8 cellular contexts compared by ENCODE assay signal in genomic region chr5:82165740-82166530, GRCh38.
A peak's percentile ranks its signal among the peaks of the same experiment; 100 is the strongest.
DNase-seq lines count a peak whose midpoint lies in the region; ATAC-seq and TF ChIP-seq lines count a peak whose summit lies in the region.

No MANE protein-coding gene starts in this region.

- H3K4me1 Mint-ChIP-seq in activated T-cell treated with anti-CD3 and anti-CD28 coated beads, Interleukin-2, amount 50 U/mL, for 72 hours (ENCODE audit: low read depth) = peaks cover 20% of the 10 kb centered on the region

- no peaks in the 10 kb centered on the region for H3F3A ChIP-seq in neural cell (ENCODE audit: insufficient read depth, low read length, poor library complexity, severe bottlenecking)

- H3K36me3 Mint-ChIP-seq in activated T-cell treated with anti-CD3 and anti-CD28 coated beads, Interleukin-2, amount 50 U/mL, for 72 hours (ENCODE audit: insufficient read depth in 2 of 2) = no peaks in the 10 kb centered on the region

- H3K4me3 ChIP-seq in foreskin fibroblast (ENCODE audit: low read depth in 1 of 2, low read length in 2 of 2) (no peak overlapping the region), neural cell (ENCODE audit: low read length) (no peak overlapping the region)

- H3K4me2 ChIP-seq in neural cell (ENCODE audit: low read length) = no peak overlapping the region

- no peaks in the 10 kb centered on the region for H3K36me3 ChIP-seq in neural cell (ENCODE audit: insufficient read depth, low read length)

- H3K9me3 ChIP-seq in neural cell (ENCODE audit: low read length) = no peaks in the 10 kb centered on the region

- no peaks in the 10 kb centered on the region for H3K79me2 ChIP-seq in neural cell (replicated peaks; ENCODE audit: insufficient read depth, low read length)

- H3K27me3 ChIP-seq in neural cell (ENCODE audit: insufficient read depth, low read depth, low read length) = no peaks in the 10 kb centered on the region

- no peak overlapping the region for H3K4me3 Mint-ChIP-seq in activated T-cell treated with anti-CD3 and anti-CD28 coated beads, Interleukin-2, amount 50 U/mL, for 72 hours

- H3K9me3 Mint-ChIP-seq in activated T-cell treated with anti-CD3 and anti-CD28 coated beads, Interleukin-2, amount 50 U/mL, for 72 hours = no peaks in the 10 kb centered on the region

- H2AFZ ChIP-seq in neural cell (ENCODE audit: low read depth, low read length) = no peak overlapping the region

- peak overlapping the region; percentile 67 for H3K27ac ChIP-seq in neural cell (ENCODE audit: low read length)

- ATAC-seq in GM21367 (IDR thresholded peaks at IDR 0.05; ENCODE audit: unreplicated experiment) (peak; percentile 90), HG03571 (IDR thresholded peaks at IDR 0.05; ENCODE audit: unreplicated experiment) (peak; percentile 83)
- ATAC-seq in activated T-cell treated with anti-CD3 and anti-CD28 coated beads, Interleukin-2, amount 50 U/mL, for 72 hours (replicated peaks in 1 of 2) = peak; percentile 84 to 87

- H3K27me3 Mint-ChIP-seq in activated T-cell treated with anti-CD3 and anti-CD28 coated beads, Interleukin-2, amount 50 U/mL, for 72 hours (ENCODE audit: low read depth) = no peaks in the 10 kb centered on the region

- H3K9me2 ChIP-seq in neural cell (ENCODE audit: insufficient read depth, low read length) = no peaks in the 10 kb centered on the region

- DNase-seq in EH (ENCODE audit: low read depth) (peak; percentile 89), NCI-H748 (lab: John Stamatoyannopoulos, UW; ENCODE audit: unreplicated experiment) (peak; percentile 89), foreskin fibroblast (peak; percentile 92 to 95)
- DNase-seq in activated T-cell treated with anti-CD3 and anti-CD28 coated beads, Interleukin-2, amount 50 U/mL, for 72 hours = peak; percentile 13 to 24
- DNase-seq in NK-92 treated with Interleukin-12 subunit alpha and Interleukin-12 subunit beta, amount 100 ng/mL, for 24 hours (lab: John Stamatoyannopoulos, UW) = no peak

- peak; percentile 61 for TF ChIP-seq CTCF in foreskin fibroblast (IDR thresholded peaks at IDR 0.05; ENCODE audit: low read depth, low read length)
- TF ChIP-seq CTCF in neural cell (IDR thresholded peaks at IDR 0.05; ENCODE audit: poor library complexity, severe bottlenecking) = peak; percentile 93

- H3K27ac Mint-ChIP-seq in activated T-cell treated with anti-CD3 and anti-CD28 coated beads, Interleukin-2, amount 50 U/mL, for 72 hours = peak overlapping the region; percentile 51

- peak; percentile 93 for TF ChIP-seq RAD21 in neural cell (conservative IDR thresholded peaks at IDR 0.05)

- no peaks in the 10 kb centered on the region for H4K20me1 ChIP-seq in neural cell (ENCODE audit: insufficient read depth)

- TF ChIP-seq EP300 in neural cell (conservative IDR thresholded peaks at IDR 0.05; ENCODE audit: poor library complexity, severe bottlenecking) = peak; percentile 18

- peak overlapping the region; percentile 8 for H3K9ac ChIP-seq in neural cell (ENCODE audit: low read length)

TF ChIP-seq in neural cell, 6 proteins besides CTCF, POLR2A, EP300 and RAD21:
- TF ChIP-seq SMC3 (conservative IDR thresholded peaks at IDR 0.05; ENCODE audit: poor library complexity) (peak; percentile 84), EZH2 (IDR thresholded peaks at IDR 0.05; ENCODE audit: borderline replicate concordance, insufficient read depth, low read length, poor library complexity, severe bottlenecking) (no peak), TAF1 (IDR thresholded peaks at IDR 0.05; ENCODE audit: low read depth) (no peak)
